ENCODE assay signal across 11 cellular contexts in the genomic region with DNA sequence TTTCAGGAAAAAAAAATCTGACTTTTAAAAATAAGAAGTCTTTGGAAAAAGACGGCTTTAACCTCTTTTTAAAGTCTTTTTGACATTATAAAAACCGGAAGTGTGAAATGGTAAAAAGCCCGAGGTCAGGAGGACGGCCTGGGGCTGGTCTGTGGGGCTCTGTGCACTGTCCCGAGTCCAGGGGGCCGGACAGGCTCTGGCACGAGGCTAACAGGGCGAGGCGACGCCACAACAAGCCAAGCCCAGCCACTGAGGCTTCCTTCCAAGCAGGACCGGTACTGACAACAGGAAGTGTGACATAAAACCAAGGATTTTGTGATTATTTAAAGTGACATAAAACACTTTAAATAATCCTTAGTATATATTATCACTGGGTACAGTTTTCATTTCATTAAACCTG. TPM values are rescaled to one million over a fixed set of nuclear protein-coding genes. Genes with fewer than 3 reads are reported as not detected.
A peak's percentile ranks its signal among the peaks of the same experiment; 100 is the strongest.
DNase-seq lines count a peak whose midpoint lies in the region; ATAC-seq and TF ChIP-seq lines count a peak whose summit lies in the region.
"Had no signal": no experiment of that assay in that cellular context is flagged by ENCODE, and none has a peak within 500 bp of the region (broad histone marks: within the 10 kb centered on the region; RNA-seq: fewer than 3 reads in every experiment).

No MANE protein-coding gene starts in this region.

- BruUV-seq in Caco-2 (replicated peaks; lab: Mats Ljungman, UMichigan): no TSS peak

- H3K4me2 ChIP-seq in smooth muscle cell: no peak overlapping the region

- peaks cover 42% of the 10 kb centered on the region for H3K4me1 Mint-ChIP-seq in activated naive CD8-positive, alpha-beta T cell treated with anti-CD3 and anti-CD28 coated beads, Interleukin-2, amount 50 U/mL, for 24 hours
- H3K4me1 Mint-ChIP-seq in endothelial cell (ENCODE audit: unreplicated experiment) (peaks cover 22% of the 10 kb centered on the region), Caco-2 (ENCODE audit: low read depth, unreplicated experiment) (peaks cover 6% of the 10 kb centered on the region)

- H3K4me3 ChIP-seq in H7 (ENCODE audit: insufficient read depth, low read depth, low read length) (no peak overlapping the region), left ventricle myocardium inferior (peak overlapping the region; percentile 43), smooth muscle cell (no peak overlapping the region), Caco-2 (ENCODE audit: low read depth, low read length) (no peak overlapping the region)
- H3K4me3 ChIP-seq: ovary, SJSA1 had no signal

- no peaks in the 10 kb centered on the region for H3F3A ChIP-seq in smooth muscle cell (ENCODE audit: low read depth)

- 71% methylated on average over 11 of the region's 11 CpGs for WGBS in smooth muscle cell (ENCODE audit: low lambda C conversion rate)

- POLR2A ChIA-PET in Caco-2 (lab: Charles Lee): no interaction called here

- H3K9me3 Mint-ChIP-seq in activated naive CD8-positive, alpha-beta T cell treated with anti-CD3 and anti-CD28 coated beads, Interleukin-2, amount 50 U/mL, for 24 hours: no peaks in the 10 kb centered on the region
- no peaks in the 10 kb centered on the region for H3K9me3 Mint-ChIP-seq in endothelial cell (ENCODE audit: unreplicated experiment)
- no peaks in the 10 kb centered on the region for H3K9me3 Mint-ChIP-seq in Caco-2 (ENCODE audit: unreplicated experiment)

- TF ChIP-seq CTCF in left ventricle myocardium inferior (IDR thresholded peaks at IDR 0.05; ENCODE audit: borderline replicate concordance): no peak
- TF ChIP-seq CTCF in smooth muscle cell (IDR thresholded peaks at IDR 0.05; ENCODE audit: borderline replicate concordance, insufficient read depth, poor library complexity, severe bottlenecking): no peak
- TF ChIP-seq CTCF in endothelial cell (IDR thresholded peaks at IDR 0.05; ENCODE audit: unreplicated experiment): no peak
- no peak for TF ChIP-seq CTCF in Caco-2 (IDR thresholded peaks at IDR 0.05; ENCODE audit: insufficient read depth in 1 of 2, low read depth in 1 of 2, low read length in 1 of 2, severe bottlenecking in 1 of 2, unreplicated experiment in 1 of 2)

- peaks cover 99% of the 10 kb centered on the region for H3K79me2 ChIP-seq in smooth muscle cell (ENCODE audit: low read depth)

- H3K36me3 Mint-ChIP-seq in activated naive CD8-positive, alpha-beta T cell treated with anti-CD3 and anti-CD28 coated beads, Interleukin-2, amount 50 U/mL, for 24 hours (ENCODE audit: low read depth): peaks cover 29% of the 10 kb centered on the region
- H3K36me3 Mint-ChIP-seq in endothelial cell (ENCODE audit: low read depth, unreplicated experiment): peaks cover 32% of the 10 kb centered on the region
- peaks cover 88% of the 10 kb centered on the region for H3K36me3 Mint-ChIP-seq in Caco-2 (ENCODE audit: insufficient read depth, unreplicated experiment)

- DNase-seq in H7: peak; percentile 44
- no peak for DNase-seq in activated naive CD8-positive, alpha-beta T cell treated with anti-CD3 and anti-CD28 coated beads, Interleukin-2, amount 50 U/mL, for 24 hours
- DNase-seq in left ventricle myocardium inferior: peak; percentile 79
- no peak for DNase-seq in smooth muscle cell (lab: John Stamatoyannopoulos, UW; ENCODE audit: unreplicated experiment)
- no peak for DNase-seq in endothelial cell (ENCODE audit: low spot score)
- DNase-seq in Caco-2: no peak
- DNase-seq: NCI-H1436 treated with DMSO at 0.1 percent for 48 hours had no signal

- H2AFZ ChIP-seq in smooth muscle cell (ENCODE audit: low read depth): no peak overlapping the region

- no peak overlapping the region for H3K9ac ChIP-seq in smooth muscle cell (ENCODE audit: low read depth)

- peaks cover 100% of the 10 kb centered on the region for H4K20me1 ChIP-seq in smooth muscle cell (ENCODE audit: low read depth)

- peaks cover 86% of the 10 kb centered on the region for H3K4me1 ChIP-seq in left ventricle myocardium inferior
- no peaks in the 10 kb centered on the region for H3K4me1 ChIP-seq in smooth muscle cell (ENCODE audit: low read depth)
- H3K4me1 ChIP-seq in Caco-2: no peaks in the 10 kb centered on the region
- H3K4me1 ChIP-seq: SJSA1 had no signal

- ATAC-seq in activated naive CD8-positive, alpha-beta T cell treated with anti-CD3 and anti-CD28 coated beads, Interleukin-2, amount 50 U/mL, for 24 hours: no peak
- ATAC-seq in GM21447 (IDR thresholded peaks at IDR 0.05; ENCODE audit: unreplicated experiment) (no peak), GM21390 (IDR thresholded peaks at IDR 0.05; ENCODE audit: unreplicated experiment) (no peak)

- CTCF ChIA-PET in Caco-2 (lab: Charles Lee): no interaction called here

- no peaks in the 10 kb centered on the region for H3K27me3 Mint-ChIP-seq in activated naive CD8-positive, alpha-beta T cell treated with anti-CD3 and anti-CD28 coated beads, Interleukin-2, amount 50 U/mL, for 24 hours
- H3K27me3 Mint-ChIP-seq in endothelial cell (ENCODE audit: unreplicated experiment) (peaks cover 3% of the 10 kb centered on the region), Caco-2 (ENCODE audit: insufficient read depth, unreplicated experiment) (no peaks in the 10 kb centered on the region)

- H3K4me3 Mint-ChIP-seq in activated naive CD8-positive, alpha-beta T cell treated with anti-CD3 and anti-CD28 coated beads, Interleukin-2, amount 50 U/mL, for 24 hours: no peak overlapping the region
- H3K4me3 Mint-ChIP-seq in endothelial cell (ENCODE audit: unreplicated experiment): no peak overlapping the region
- H3K4me3 Mint-ChIP-seq in Caco-2 (ENCODE audit: unreplicated experiment): no peak overlapping the region

- H3K27ac ChIP-seq in left ventricle myocardium inferior (replicated peaks) (peak overlapping the region; percentile 78), smooth muscle cell (ENCODE audit: low read depth) (peak overlapping the region; percentile 21)
- H3K27ac ChIP-seq: SJSA1 had no signal

- H3K27ac Mint-ChIP-seq in activated naive CD8-positive, alpha-beta T cell treated with anti-CD3 and anti-CD28 coated beads, Interleukin-2, amount 50 U/mL, for 24 hours: peak overlapping the region; percentile 67
- H3K27ac Mint-ChIP-seq in endothelial cell (ENCODE audit: unreplicated experiment) (no peak overlapping the region), Caco-2 (ENCODE audit: unreplicated experiment) (no peak overlapping the region)

- intact Hi-C loops in left ventricle myocardium inferior (cut with micrococcal nuclease) (no loop called here), Caco-2 (cut with micrococcal nuclease; ENCODE audit: unreplicated experiment) (no loop called here)

- no peaks in the 10 kb centered on the region for H3K9me3 ChIP-seq in left ventricle myocardium inferior (replicated peaks)
- H3K9me3 ChIP-seq in smooth muscle cell (replicated peaks; ENCODE audit: low read depth): no peaks in the 10 kb centered on the region
- no peaks in the 10 kb centered on the region for H3K9me3 ChIP-seq in Caco-2
- H3K9me3 ChIP-seq: ovary, SJSA1 had no signal

- H3K36me3 ChIP-seq in H7 (replicated peaks; ENCODE audit: control insufficient read depth, insufficient read depth, low read length) (peaks cover 10% of the 10 kb centered on the region), left ventricle myocardium inferior (peaks cover 35% of the 10 kb centered on the region), smooth muscle cell (ENCODE audit: low read depth) (no peaks in the 10 kb centered on the region), Caco-2 (ENCODE audit: control insufficient read depth, insufficient read depth, low read length) (peaks cover 2% of the 10 kb centered on the region)
- H3K36me3 ChIP-seq: ovary had no signal

- H3K27me3 ChIP-seq in H7 (ENCODE audit: control insufficient read depth, insufficient read depth, low read length) (no peaks in the 10 kb centered on the region), left ventricle myocardium inferior (ENCODE audit: low read depth) (no peaks in the 10 kb centered on the region), smooth muscle cell (ENCODE audit: low read depth) (no peaks in the 10 kb centered on the region), Caco-2 (replicated peaks; ENCODE audit: control insufficient read depth, insufficient read depth, low read length) (no peaks in the 10 kb centered on the region)
- H3K27me3 ChIP-seq: ovary, SJSA1 had no signal

RNA-seq across cellular contexts. Expression of gene BRD1, which starts 39.2 kb away (rescaled TPM):
- 24.9 and 29.5 TPM in 2 replicates for total RNA-seq in H7 (2014; rRNA removed; shearing (Covaris generic))
- 14.9 TPM for total RNA-seq in left ventricle myocardium inferior
- 18.3 and 20.5 TPM in 2 replicates for total RNA-seq in smooth muscle cell
- 15.0 and 21.6 TPM in 2 replicates for polyA plus RNA-seq in smooth muscle cell
- 40.3 TPM for total RNA-seq in endothelial cell (ENCODE audit: unreplicated experiment)
- 46.9 and 48.3 TPM in 2 replicates for total RNA-seq in Caco-2 (2022)

Comparison
In these comparisons a context has a peak if more than half of its experiments do, and no peak if none do; other contexts are left out.
1. DNase-seq: peak in H7 (single experiment) and left ventricle myocardium inferior (single experiment); none in activated naive CD8-positive, alpha-beta T cell treated with anti-CD3 and anti-CD28 coated beads, Interleukin-2, amount 50 U/mL, for 24 hours (single experiment), smooth muscle cell (single experiment), endothelial cell (single experiment) and Caco-2 (0 of 2).